ENCODE assay signal across 1 cellular context in the genomic region with DNA sequence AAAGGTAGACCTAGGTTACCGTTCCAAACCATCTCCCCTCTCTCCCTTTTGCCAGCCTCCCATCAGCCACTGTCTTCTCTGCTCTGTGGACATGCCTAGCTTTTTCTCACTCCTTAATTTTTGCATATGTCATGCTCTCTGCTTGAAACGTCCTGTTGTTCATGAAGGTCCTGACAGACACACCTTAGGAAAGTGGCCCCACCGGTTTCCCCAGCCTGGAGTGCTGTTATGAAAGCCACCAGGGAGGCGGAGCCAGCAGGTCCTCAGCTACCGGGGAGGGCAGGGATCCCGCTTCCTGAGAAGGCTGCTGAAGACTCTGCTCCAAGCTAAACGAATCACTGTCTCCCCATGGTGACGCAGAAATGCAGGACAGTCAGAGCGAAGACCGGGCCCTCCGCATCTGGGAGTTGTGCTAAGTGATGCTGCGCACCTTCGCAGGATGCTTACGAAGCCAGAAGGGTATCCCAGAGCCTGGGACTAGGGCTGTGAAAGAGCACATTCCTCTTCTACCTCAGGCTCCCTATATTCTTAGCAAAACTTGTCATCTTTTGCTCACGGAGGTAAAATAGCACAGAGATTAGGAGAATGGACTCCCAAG.
A peak's percentile ranks its signal among the peaks of the same experiment; 100 is the strongest.
TF ChIP-seq lines count a peak whose summit lies in the region.

No MANE protein-coding gene starts in this region.

TF ChIP-seq in HEK293, 187 proteins besides CTCF, POLR2A, EP300 and RAD21 (continued from another document and continues in another):
- TF ChIP-seq ZBTB48 (tag by site-specific recombination; IDR thresholded peaks at IDR 0.05) (peak; percentile 68), ZNF335 (tag by site-specific recombination; conservative IDR thresholded peaks at IDR 0.05) (peak; percentile 81), ZNF621 (tag by site-specific recombination; IDR thresholded peaks at IDR 0.05) (no peak), KLF1 (tag by site-specific recombination; IDR thresholded peaks at IDR 0.05) (no peak), ZBTB7A (tag by site-specific recombination; IDR thresholded peaks at IDR 0.05; ENCODE audit: low read depth) (no peak), GLIS2 (tag by site-specific recombination; IDR thresholded peaks at IDR 0.05) (0 out of 2 replicates have a peak, but pooled peaks have one; percentile 16), ZNF274 (IDR thresholded peaks at IDR 0.05; ENCODE audit: low read length) (no peak), ZNF274 (tag by site-specific recombination; IDR thresholded peaks at IDR 0.05; ENCODE audit: borderline replicate concordance) (no peak), ZNF394 (tag by site-specific recombination; IDR thresholded peaks at IDR 0.05; ENCODE audit: borderline replicate concordance) (peak; percentile 34; the same call in 1 of the 2 replicates), ZNF777 (tag by site-specific recombination; IDR thresholded peaks at IDR 0.05; ENCODE audit: borderline replicate concordance) (0 out of 2 replicates have a peak, but pooled peaks have one; percentile 13), ZSCAN16 (tag by site-specific recombination; IDR thresholded peaks at IDR 0.05) (no peak), ZNF157 (tag by site-specific recombination; IDR thresholded peaks at IDR 0.05) (no peak), ZBTB17 (tag by site-specific recombination; IDR thresholded peaks at IDR 0.05) (peak; percentile 88), ZNF423 (tag by site-specific recombination; IDR thresholded peaks at IDR 0.05) (no peak), ZNF837 (tag by site-specific recombination; IDR thresholded peaks at IDR 0.05) (peak; percentile 97), OSR2 (tag by site-specific recombination; IDR thresholded peaks at IDR 0.05) (peak; percentile 52; the same call in 1 of the 2 replicates), SETDB1 (IDR thresholded peaks at IDR 0.05; ENCODE audit: insufficient read length, low read length) (no peak), ZNF549 (tag by site-specific recombination; IDR thresholded peaks at IDR 0.05) (no peak), ZIC2 (tag by site-specific recombination; IDR thresholded peaks at IDR 0.05) (peak; percentile 43; the same call in 1 of the 2 replicates), GLI2 (tag by site-specific recombination; IDR thresholded peaks at IDR 0.05; ENCODE audit: borderline replicate concordance, low read depth) (no peak), KLF10 (tag by site-specific recombination; IDR thresholded peaks at IDR 0.05) (no peak), ZBTB21 (tag by site-specific recombination; IDR thresholded peaks at IDR 0.05) (peak; percentile 40; the same call in 1 of the 2 replicates), SP2 (tag by site-specific recombination; IDR thresholded peaks at IDR 0.05) (peak; percentile 60), GFI1B (tag by site-specific recombination; IDR thresholded peaks at IDR 0.05) (0 out of 2 replicates have a peak, but pooled peaks have one; percentile 13), ZNF76 (tag by site-specific recombination; IDR thresholded peaks at IDR 0.05; ENCODE audit: borderline replicate concordance, low read depth) (no peak), ZBTB20 (tag by site-specific recombination; IDR thresholded peaks at IDR 0.05) (peak; percentile 96), ZNF558 (tag by site-specific recombination; IDR thresholded peaks at IDR 0.05) (no peak), ZNF629 (tag by site-specific recombination; IDR thresholded peaks at IDR 0.05) (peak; percentile 55), ZNF341 (tag by site-specific recombination; IDR thresholded peaks at IDR 0.05; ENCODE audit: low read depth) (peak; percentile 59), FEZF1 (tag by site-specific recombination; IDR thresholded peaks at IDR 0.05) (no peak), ZNF585B (tag by site-specific recombination; IDR thresholded peaks at IDR 0.05) (no peak), ZNF529 (tag by site-specific recombination; IDR thresholded peaks at IDR 0.05; ENCODE audit: insufficient replicate concordance) (no peak)
- TF ChIP-seq, protein P1, sequence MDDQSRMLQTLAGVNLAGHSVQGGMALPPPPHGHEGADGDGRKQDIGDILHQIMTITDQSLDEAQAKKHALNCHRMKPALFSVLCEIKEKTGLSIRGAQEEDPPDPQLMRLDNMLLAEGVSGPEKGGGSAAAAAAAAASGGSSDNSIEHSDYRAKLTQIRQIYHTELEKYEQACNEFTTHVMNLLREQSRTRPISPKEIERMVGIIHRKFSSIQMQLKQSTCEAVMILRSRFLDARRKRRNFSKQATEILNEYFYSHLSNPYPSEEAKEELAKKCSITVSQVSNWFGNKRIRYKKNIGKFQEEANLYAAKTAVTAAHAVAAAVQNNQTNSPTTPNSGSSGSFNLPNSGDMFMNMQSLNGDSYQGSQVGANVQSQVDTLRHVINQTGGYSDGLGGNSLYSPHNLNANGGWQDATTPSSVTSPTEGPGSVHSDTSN (CRISPR knock-in tag; IDR thresholded peaks at IDR 0.05), result no peak
- TF ChIP-seq, protein P2, sequence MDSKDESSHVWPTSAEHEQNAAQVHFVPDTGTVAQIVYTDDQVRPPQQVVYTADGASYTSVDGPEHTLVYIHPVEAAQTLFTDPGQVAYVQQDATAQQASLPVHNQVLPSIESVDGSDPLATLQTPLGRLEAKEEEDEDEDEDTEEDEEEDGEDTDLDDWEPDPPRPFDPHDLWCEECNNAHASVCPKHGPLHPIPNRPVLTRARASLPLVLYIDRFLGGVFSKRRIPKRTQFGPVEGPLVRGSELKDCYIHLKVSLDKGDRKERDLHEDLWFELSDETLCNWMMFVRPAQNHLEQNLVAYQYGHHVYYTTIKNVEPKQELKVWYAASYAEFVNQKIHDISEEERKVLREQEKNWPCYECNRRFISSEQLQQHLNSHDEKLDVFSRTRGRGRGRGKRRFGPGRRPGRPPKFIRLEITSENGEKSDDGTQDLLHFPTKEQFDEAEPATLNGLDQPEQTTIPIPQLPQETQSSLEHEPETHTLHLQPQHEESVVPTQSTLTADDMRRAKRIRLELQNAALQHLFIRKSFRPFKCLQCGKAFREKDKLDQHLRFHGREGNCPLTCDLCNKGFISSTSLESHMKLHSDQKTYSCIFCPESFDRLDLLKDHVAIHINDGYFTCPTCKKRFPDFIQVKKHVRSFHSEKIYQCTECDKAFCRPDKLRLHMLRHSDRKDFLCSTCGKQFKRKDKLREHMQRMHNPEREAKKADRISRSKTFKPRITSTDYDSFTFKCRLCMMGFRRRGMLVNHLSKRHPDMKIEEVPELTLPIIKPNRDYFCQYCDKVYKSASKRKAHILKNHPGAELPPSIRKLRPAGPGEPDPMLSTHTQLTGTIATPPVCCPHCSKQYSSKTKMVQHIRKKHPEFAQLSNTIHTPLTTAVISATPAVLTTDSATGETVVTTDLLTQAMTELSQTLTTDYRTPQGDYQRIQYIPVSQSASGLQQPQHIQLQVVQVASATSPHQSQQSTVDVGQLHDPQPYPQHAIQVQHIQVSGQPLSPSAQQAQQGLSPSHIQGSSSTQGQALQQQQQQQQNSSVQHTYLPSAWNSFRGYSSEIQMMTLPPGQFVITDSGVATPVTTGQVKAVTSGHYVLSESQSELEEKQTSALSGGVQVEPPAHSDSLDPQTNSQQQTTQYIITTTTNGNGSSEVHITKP (tag by site-specific recombination; IDR thresholded peaks at IDR 0.05), result peak; percentile 29
- TF ChIP-seq, protein P3, sequence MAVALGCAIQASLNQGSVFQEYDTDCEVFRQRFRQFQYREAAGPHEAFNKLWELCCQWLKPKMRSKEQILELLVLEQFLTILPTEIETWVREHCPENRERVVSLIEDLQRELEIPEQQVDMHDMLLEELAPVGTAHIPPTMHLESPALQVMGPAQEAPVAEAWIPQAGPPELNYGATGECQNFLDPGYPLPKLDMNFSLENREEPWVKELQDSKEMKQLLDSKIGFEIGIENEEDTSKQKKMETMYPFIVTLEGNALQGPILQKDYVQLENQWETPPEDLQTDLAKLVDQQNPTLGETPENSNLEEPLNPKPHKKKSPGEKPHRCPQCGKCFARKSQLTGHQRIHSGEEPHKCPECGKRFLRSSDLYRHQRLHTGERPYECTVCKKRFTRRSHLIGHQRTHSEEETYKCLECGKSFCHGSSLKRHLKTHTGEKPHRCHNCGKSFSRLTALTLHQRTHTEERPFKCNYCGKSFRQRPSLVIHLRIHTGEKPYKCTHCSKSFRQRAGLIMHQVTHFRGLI (tag by site-specific recombination; IDR thresholded peaks at IDR 0.05), result no peak
- TF ChIP-seq, protein P4, sequence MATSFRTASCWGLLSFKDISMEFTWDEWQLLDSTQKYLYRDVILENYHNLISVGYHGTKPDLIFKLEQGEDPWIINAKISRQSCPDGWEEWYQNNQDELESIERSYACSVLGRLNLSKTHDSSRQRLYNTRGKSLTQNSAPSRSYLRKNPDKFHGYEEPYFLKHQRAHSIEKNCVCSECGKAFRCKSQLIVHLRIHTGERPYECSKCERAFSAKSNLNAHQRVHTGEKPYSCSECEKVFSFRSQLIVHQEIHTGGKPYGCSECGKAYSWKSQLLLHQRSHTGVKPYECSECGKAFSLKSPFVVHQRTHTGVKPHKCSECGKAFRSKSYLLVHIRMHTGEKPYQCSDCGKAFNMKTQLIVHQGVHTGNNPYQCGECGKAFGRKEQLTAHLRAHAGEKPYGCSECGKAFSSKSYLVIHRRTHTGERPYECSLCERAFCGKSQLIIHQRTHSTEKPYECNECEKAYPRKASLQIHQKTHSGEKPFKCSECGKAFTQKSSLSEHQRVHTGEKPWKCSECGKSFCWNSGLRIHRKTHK (tag by site-specific recombination; IDR thresholded peaks at IDR 0.05), result no peak
- TF ChIP-seq, protein P5, sequence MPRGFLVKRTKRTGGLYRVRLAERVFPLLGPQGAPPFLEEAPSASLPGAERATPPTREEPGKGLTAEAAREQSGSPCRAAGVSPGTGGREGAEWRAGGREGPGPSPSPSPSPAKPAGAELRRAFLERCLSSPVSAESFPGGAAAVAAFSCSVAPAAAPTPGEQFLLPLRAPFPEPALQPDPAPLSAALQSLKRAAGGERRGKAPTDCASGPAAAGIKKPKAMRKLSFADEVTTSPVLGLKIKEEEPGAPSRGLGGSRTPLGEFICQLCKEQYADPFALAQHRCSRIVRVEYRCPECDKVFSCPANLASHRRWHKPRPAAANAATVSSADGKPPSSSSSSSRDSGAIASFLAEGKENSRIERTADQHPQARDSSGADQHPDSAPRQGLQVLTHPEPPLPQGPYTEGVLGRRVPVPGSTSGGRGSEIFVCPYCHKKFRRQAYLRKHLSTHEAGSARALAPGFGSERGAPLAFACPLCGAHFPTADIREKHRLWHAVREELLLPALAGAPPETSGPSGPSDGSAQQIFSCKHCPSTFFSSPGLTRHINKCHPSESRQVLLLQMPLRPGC (tag by site-specific recombination; IDR thresholded peaks at IDR 0.05), result no peak
- TF ChIP-seq, protein P6, sequence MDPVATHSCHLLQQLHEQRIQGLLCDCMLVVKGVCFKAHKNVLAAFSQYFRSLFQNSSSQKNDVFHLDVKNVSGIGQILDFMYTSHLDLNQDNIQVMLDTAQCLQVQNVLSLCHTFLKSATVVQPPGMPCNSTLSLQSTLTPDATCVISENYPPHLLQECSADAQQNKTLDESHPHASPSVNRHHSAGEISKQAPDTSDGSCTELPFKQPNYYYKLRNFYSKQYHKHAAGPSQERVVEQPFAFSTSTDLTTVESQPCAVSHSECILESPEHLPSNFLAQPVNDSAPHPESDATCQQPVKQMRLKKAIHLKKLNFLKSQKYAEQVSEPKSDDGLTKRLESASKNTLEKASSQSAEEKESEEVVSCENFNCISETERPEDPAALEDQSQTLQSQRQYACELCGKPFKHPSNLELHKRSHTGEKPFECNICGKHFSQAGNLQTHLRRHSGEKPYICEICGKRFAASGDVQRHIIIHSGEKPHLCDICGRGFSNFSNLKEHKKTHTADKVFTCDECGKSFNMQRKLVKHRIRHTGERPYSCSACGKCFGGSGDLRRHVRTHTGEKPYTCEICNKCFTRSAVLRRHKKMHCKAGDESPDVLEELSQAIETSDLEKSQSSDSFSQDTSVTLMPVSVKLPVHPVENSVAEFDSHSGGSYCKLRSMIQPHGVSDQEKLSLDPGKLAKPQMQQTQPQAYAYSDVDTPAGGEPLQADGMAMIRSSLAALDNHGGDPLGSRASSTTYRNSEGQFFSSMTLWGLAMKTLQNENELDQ (tag by site-specific recombination; IDR thresholded peaks at IDR 0.05; ENCODE audit: low read depth), result no peak
- TF ChIP-seq, protein P7, sequence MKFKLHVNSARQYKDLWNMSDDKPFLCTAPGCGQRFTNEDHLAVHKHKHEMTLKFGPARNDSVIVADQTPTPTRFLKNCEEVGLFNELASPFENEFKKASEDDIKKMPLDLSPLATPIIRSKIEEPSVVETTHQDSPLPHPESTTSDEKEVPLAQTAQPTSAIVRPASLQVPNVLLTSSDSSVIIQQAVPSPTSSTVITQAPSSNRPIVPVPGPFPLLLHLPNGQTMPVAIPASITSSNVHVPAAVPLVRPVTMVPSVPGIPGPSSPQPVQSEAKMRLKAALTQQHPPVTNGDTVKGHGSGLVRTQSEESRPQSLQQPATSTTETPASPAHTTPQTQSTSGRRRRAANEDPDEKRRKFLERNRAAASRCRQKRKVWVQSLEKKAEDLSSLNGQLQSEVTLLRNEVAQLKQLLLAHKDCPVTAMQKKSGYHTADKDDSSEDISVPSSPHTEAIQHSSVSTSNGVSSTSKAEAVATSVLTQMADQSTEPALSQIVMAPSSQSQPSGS (tag by site-specific recombination; IDR thresholded peaks at IDR 0.05; ENCODE audit: low read depth), result no peak
- TF ChIP-seq, protein P8, sequence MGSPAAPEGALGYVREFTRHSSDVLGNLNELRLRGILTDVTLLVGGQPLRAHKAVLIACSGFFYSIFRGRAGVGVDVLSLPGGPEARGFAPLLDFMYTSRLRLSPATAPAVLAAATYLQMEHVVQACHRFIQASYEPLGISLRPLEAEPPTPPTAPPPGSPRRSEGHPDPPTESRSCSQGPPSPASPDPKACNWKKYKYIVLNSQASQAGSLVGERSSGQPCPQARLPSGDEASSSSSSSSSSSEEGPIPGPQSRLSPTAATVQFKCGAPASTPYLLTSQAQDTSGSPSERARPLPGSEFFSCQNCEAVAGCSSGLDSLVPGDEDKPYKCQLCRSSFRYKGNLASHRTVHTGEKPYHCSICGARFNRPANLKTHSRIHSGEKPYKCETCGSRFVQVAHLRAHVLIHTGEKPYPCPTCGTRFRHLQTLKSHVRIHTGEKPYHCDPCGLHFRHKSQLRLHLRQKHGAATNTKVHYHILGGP (tag by site-specific recombination; IDR thresholded peaks at IDR 0.05), result no peak
- TF ChIP-seq, protein P9, sequence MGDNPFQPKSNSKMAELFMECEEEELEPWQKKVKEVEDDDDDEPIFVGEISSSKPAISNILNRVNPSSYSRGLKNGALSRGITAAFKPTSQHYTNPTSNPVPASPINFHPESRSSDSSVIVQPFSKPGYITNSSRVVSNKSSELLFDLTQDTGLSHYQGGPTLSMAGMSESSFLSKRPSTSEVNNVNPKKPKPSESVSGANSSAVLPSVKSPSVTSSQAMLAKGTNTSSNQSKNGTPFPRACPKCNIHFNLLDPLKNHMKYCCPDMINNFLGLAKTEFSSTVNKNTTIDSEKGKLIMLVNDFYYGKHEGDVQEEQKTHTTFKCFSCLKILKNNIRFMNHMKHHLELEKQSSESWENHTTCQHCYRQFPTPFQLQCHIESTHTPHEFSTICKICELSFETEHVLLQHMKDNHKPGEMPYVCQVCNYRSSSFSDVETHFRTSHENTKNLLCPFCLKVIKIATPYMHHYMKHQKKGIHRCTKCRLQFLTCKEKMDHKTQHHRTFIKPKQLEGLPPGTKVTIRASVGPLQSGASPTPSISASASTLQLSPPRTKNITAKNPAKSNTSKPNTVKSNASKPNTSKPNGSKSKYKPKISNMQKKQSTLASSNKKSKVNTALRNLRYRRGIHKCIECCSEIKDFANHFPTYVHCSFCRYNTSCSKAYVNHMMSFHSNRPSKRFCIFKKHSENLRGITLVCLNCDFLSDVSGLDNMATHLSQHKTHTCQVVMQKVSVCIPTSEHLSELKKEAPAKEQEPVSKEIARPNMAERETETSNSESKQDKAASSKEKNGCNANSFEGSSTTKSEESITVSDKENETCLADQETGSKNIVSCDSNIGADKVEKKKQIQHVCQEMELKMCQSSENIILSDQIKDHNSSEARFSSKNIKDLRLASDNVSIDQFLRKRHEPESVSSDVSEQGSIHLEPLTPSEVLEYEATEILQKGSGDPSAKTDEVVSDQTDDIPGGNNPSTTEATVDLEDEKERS (tag by site-specific recombination; IDR thresholded peaks at IDR 0.05), result no peak
